In genomic region chr16:52861614-52862022, GRCh38 we compare ENCODE assay signal across 9 cellular contexts.
DNase-seq lines count a peak whose midpoint lies in the region; ATAC-seq and TF ChIP-seq lines count a peak whose summit lies in the region.
"Had no signal": no experiment of that assay in that cellular context is flagged by ENCODE, and none has a peak within 500 bp of the region (broad histone marks: within the 10 kb centered on the region; RNA-seq: fewer than 3 reads in every experiment).

No MANE protein-coding gene starts in this region.

- no peaks in the 10 kb centered on the region for H3K27me3 ChIP-seq in mesendoderm (ENCODE audit: insufficient read depth, low read length, poor library complexity)
- H3K27me3 ChIP-seq in gastroesophageal sphincter: no peaks in the 10 kb centered on the region
- H3K27me3 ChIP-seq in prostate gland (replicated peaks; ENCODE audit: insufficient read depth): no peaks in the 10 kb centered on the region

- peak; percentile 65 to 77 for TF ChIP-seq CTCF in brain (conservative IDR thresholded peaks at IDR 0.05)
- no peak for TF ChIP-seq CTCF in gastroesophageal sphincter (IDR thresholded peaks at IDR 0.05)
- TF ChIP-seq CTCF in prostate gland (IDR thresholded peaks at IDR 0.05): peak in 1 of 4 experiments; percentile 32
- no peak for TF ChIP-seq CTCF in OCI-LY7 (conservative IDR thresholded peaks at IDR 0.05; ENCODE audit: low read length)

- peak overlapping the region in 1 of 5 experiments; percentile 6 for H3K4me3 Mint-ChIP-seq in brain

- no peak for TF ChIP-seq EP300 in gastroesophageal sphincter (IDR thresholded peaks at IDR 0.05)

- no peaks in the 10 kb centered on the region for H3K36me3 ChIP-seq in mesendoderm (ENCODE audit: control insufficient read depth, insufficient read depth, low read length)
- H3K36me3 ChIP-seq in gastroesophageal sphincter: no peaks in the 10 kb centered on the region
- no peaks in the 10 kb centered on the region for H3K36me3 ChIP-seq in prostate gland
- H3K36me3 ChIP-seq in OCI-LY7 (ENCODE audit: insufficient read depth, low read length): no peaks in the 10 kb centered on the region

- H3K56ac ChIP-seq in mesendoderm (ENCODE audit: low read length): no peak overlapping the region

- H4K20me1 ChIP-seq in OCI-LY7 (ENCODE audit: insufficient read depth, low read length): no peaks in the 10 kb centered on the region

- no peak overlapping the region for H2AK5ac ChIP-seq in mesendoderm (ENCODE audit: low read length)

- H3K4me3 ChIP-seq in mesendoderm (ENCODE audit: low read length) (no peak overlapping the region), gastroesophageal sphincter (no peak overlapping the region), prostate gland (no peak overlapping the region), OCI-LY7 (ENCODE audit: low read depth, low read length, poor library complexity, severe bottlenecking) (no peak overlapping the region)

- no peaks in the 10 kb centered on the region for H3K79me2 ChIP-seq in mesendoderm (ENCODE audit: control insufficient read depth, insufficient read depth, low read length)
- H3K79me2 ChIP-seq in OCI-LY7 (ENCODE audit: insufficient read depth, low read depth, low read length): no peaks in the 10 kb centered on the region

- H3K4me1 Mint-ChIP-seq in brain: peaks cover 19% of the 10 kb centered on the region

- POLR2A ChIA-PET in OCI-LY7 (lab: Charles Lee): interaction anchor here (0.7 kb wide), 1 partner anchor 727 kb away, joined by 5 read pairs; no protein-coding TSS in a partner anchor

- H3K9me3 Mint-ChIP-seq in brain: peaks cover 3 to 32% (median 14%) of the 10 kb centered on the region in 5 experiments

- H3K23ac ChIP-seq in mesendoderm (ENCODE audit: low read length): no peak overlapping the region

- DNase-seq in DMS 273 (lab: John Stamatoyannopoulos, UW; ENCODE audit: unreplicated experiment) (peak; percentile 90), NCI-H2081 treated with DMSO at 0.1 percent for 48 hours (lab: John Stamatoyannopoulos, UW) (peak; percentile 1), mesendoderm (peak; percentile 53), prostate gland (ENCODE audit: low spot score) (no peak), OCI-LY7 (ENCODE audit: low spot score) (no peak)
- no peak for DNase-seq in stimulated activated CD8-positive, alpha-beta memory T cell treated with anti-CD3 and anti-CD28 coated beads, Interleukin-4, amount 100 ng/mL, for 48 hours
- DNase-seq: SW 1271 had no signal

- H4K8ac ChIP-seq in mesendoderm (ENCODE audit: low read depth, low read length): no peak overlapping the region

- no peak overlapping the region for H3K9ac ChIP-seq in mesendoderm (ENCODE audit: low read length)

- no peaks in the 10 kb centered on the region for H3K9me2 ChIP-seq in OCI-LY7 (ENCODE audit: insufficient read depth, low read length)

- no peak overlapping the region for H2AFZ ChIP-seq in OCI-LY7 (ENCODE audit: low read length)

- no peak overlapping the region for H3K4me2 ChIP-seq in mesendoderm (ENCODE audit: low read length)
- H3K4me2 ChIP-seq in OCI-LY7 (ENCODE audit: low read length): no peak overlapping the region

- H3K9me3 ChIP-seq in gastroesophageal sphincter (peaks cover 0 to 17% (median 0%) of the 10 kb centered on the region in 3 donors), prostate gland (no peaks in the 10 kb centered on the region), OCI-LY7 (ENCODE audit: low read length) (no peaks in the 10 kb centered on the region)

- ATAC-seq in gastroesophageal sphincter: no peak

- TF ChIP-seq POLR2A in gastroesophageal sphincter (IDR thresholded peaks at IDR 0.05) (no peak), prostate gland (IDR thresholded peaks at IDR 0.05) (no peak)

- H3K36me3 Mint-ChIP-seq in brain: peaks cover 5% of the 10 kb centered on the region

- intact Hi-C loops in prostate gland (cut with DNase I) (no loop called here), OCI-LY7 (cut with micrococcal nuclease; ENCODE audit: unreplicated experiment) (no loop called here)

- H2BK120ac ChIP-seq in mesendoderm (ENCODE audit: low read depth, low read length): no peak overlapping the region

- BruUV-seq in OCI-LY7 (replicated peaks; lab: Mats Ljungman, UMichigan): no TSS peak

- H3K4me1 ChIP-seq in mesendoderm (ENCODE audit: control insufficient read depth, low read depth, low read length) (no peaks in the 10 kb centered on the region), gastroesophageal sphincter (no peaks in the 10 kb centered on the region), prostate gland (replicated peaks) (no peaks in the 10 kb centered on the region), OCI-LY7 (ENCODE audit: insufficient read depth, low read length, poor library complexity, severe bottlenecking) (no peaks in the 10 kb centered on the region)

- H3K27me3 Mint-ChIP-seq in brain: peaks cover 5% of the 10 kb centered on the region

- no peak overlapping the region for H2BK15ac ChIP-seq in mesendoderm (replicated peaks; ENCODE audit: low read depth)

- WGBS in mesendoderm (ENCODE audit: extremely low coverage, insufficient coverage, low lambda C conversion rate): no CpG with 5 or more reads among the region's 7 CpGs
- WGBS in gastroesophageal sphincter (ENCODE audit: low coverage in 1 of 2), 2 donors: 32 to 80% methylated on average over 2 to 7 of the region's 7 CpGs
- WGBS in prostate gland: 17% methylated on average over 7 of the region's 7 CpGs

- H3K79me1 ChIP-seq in mesendoderm (ENCODE audit: low read length): no peaks in the 10 kb centered on the region

- CTCF ChIA-PET in OCI-LY7 (lab: Charles Lee; ENCODE audit: unreplicated experiment): no interaction called here

- H3K27ac ChIP-seq in mesendoderm (ENCODE audit: low read depth, low read length) (no peak overlapping the region), gastroesophageal sphincter (no peak overlapping the region), prostate gland (peak overlapping the region in 1 of 2 donors; percentile 28), OCI-LY7 (ENCODE audit: low read depth, low read length, poor library complexity, severe bottlenecking) (no peak overlapping the region)

- no peak overlapping the region for H3K4ac ChIP-seq in mesendoderm (ENCODE audit: low read depth, low read length)

- H4K5ac ChIP-seq in mesendoderm (ENCODE audit: low read length): no peak overlapping the region

- no peak overlapping the region for H2BK5ac ChIP-seq in mesendoderm (ENCODE audit: low read length)

- no peak overlapping the region for H3K18ac ChIP-seq in mesendoderm (ENCODE audit: low read length)

- peak overlapping the region; percentile 19 to 80 (median 62) for H3K27ac Mint-ChIP-seq in brain

Comparison
In these comparisons a context has a peak if more than half of its experiments do, and no peak if none do; other contexts are left out.
1. DNase-seq: peak in DMS 273 (single experiment), NCI-H2081 treated with DMSO at 0.1 percent for 48 hours (single experiment) and mesendoderm (single experiment); none in prostate gland (single experiment), stimulated activated CD8-positive, alpha-beta memory T cell treated with anti-CD3 and anti-CD28 coated beads, Interleukin-4, amount 100 ng/mL, for 48 hours (single experiment) and OCI-LY7 (single experiment).
2. CTCF ChIP-seq: peak in brain (2 of 2); none in gastroesophageal sphincter (0 of 4) and OCI-LY7 (single experiment).